In genomic region chr6:32432050-32432450, GRCh38 we compare ENCODE assay signal across 9 cellular contexts. TPM values are rescaled to one million over a fixed set of nuclear protein-coding genes. Genes with fewer than 3 reads are reported as not detected.
DNase-seq lines count a peak whose midpoint lies in the region; ATAC-seq and TF ChIP-seq lines count a peak whose summit lies in the region.
"Had no signal": no experiment of that assay in that cellular context is flagged by ENCODE, and none has a peak within 500 bp of the region (broad histone marks: within the 10 kb centered on the region; RNA-seq: fewer than 3 reads in every experiment).

No MANE protein-coding gene starts in this region.

- TF ChIP-seq POLR2A in HCT116 (IDR thresholded peaks at IDR 0.05; ENCODE audit: borderline replicate concordance, extremely low read depth, insufficient read depth, insufficient read length) = no peak

- H3K4me1 ChIP-seq in BE2C (no peaks in the 10 kb centered on the region), HCT116 (ENCODE audit: control insufficient read depth in 1 of 2, insufficient read depth in 2 of 2, low read length in 2 of 2) (no peaks in the 10 kb centered on the region)
- no peaks in the 10 kb centered on the region for H3K4me1 ChIP-seq in effector memory CD4-positive, alpha-beta T cell (ENCODE audit: control insufficient read depth, insufficient read depth, low read length, poor library complexity, severe bottlenecking)

- RAD21 ChIA-PET in HCT116 (lab: Charles Lee; ENCODE audit: low non-redundant PET in 1 of 2, low total read pairs in 2 of 2, uncharacterized antibody in 2 of 2, unreplicated experiment in 2 of 2) = interaction anchor here (1.5 to 2.1 kb wide), 2 partner anchors 268 kb away, joined by 4 to 6 read pairs; no protein-coding TSS in a partner anchor

- peak; percentile 83 for TF ChIP-seq RAD21 in HCT116 (IDR thresholded peaks at IDR 0.05; ENCODE audit: low read depth)

- POLR2A ChIA-PET in HCT116 (lab: Charles Lee) (no interaction called here), activated B cell treated with CpG ODN at 0.5 μM for 24 hours (lab: Charles Lee) (interaction anchor here (1.0 to 2.6 kb wide), 7 partner anchors 187 to 436 kb away, joined by 3 to 15 read pairs (median 4); partner anchors contain the start of gene HLA-DQB1)

- TF ChIP-seq CTCF in BE2C (IDR thresholded peaks at IDR 0.05; ENCODE audit: low read depth, low read length) = peak; percentile 19; the same call in 1 of the 2 replicates
- TF ChIP-seq CTCF in HCT116 (IDR thresholded peaks at IDR 0.05 in 2 of 3, conservative IDR thresholded peaks at IDR 0.05 in 1 of 3; ENCODE audit: borderline replicate concordance in 1 of 3, insufficient read depth in 1 of 3, low read depth in 2 of 3, low read length in 2 of 3) = peak; percentile 13 to 79 (median 55); a peak in 5 of 6 replicates
- TF ChIP-seq CTCF in activated B cell treated with CpG ODN at 0.5 μM for 24 hours (IDR thresholded peaks at IDR 0.05) = peak; percentile 65

- CTCF ChIA-PET in HCT116 (lab: Charles Lee) = interaction anchor here (0.9 to 1.5 kb wide), 11 partner anchors 258 to 437 kb away, joined by 3 to 12 read pairs (median 8); partner anchors contain the start of gene TAP2
- CTCF ChIA-PET in activated B cell treated with CpG ODN at 0.5 μM for 24 hours (lab: Charles Lee) = interaction anchor here (0.7 to 3.6 kb wide), 11 partner anchors 18 to 436 kb away, joined by 3 to 65 read pairs (median 7); partner anchors contain the start of genes HLA-DQA1, PSMB9 and TAP1

- BruUV-seq in HCT116 (replicated peaks; lab: Mats Ljungman, UMichigan) = no TSS peak

- intact Hi-C loops in HCT116 (cut with micrococcal nuclease) = loop anchor here (1.0 to 5.0 kb wide), 4 partner anchors 261 to 435 kb away; no protein-coding TSS in a partner anchor
- intact Hi-C loops in activated B cell treated with CpG ODN at 0.5 μM for 24 hours (cut with micrococcal nuclease) = loop anchor here (1.0 to 10.0 kb wide), 8 partner anchors 17 to 543 kb away; no protein-coding TSS in a partner anchor

- H3K4me3 ChIP-seq in BE2C (ENCODE audit: low read depth, low read length) = no peak overlapping the region
- no peak overlapping the region for H3K4me3 ChIP-seq in HCT116 (replicated peaks in 1 of 2; ENCODE audit: low read depth in 1 of 2, low read length in 2 of 2)
- no peak overlapping the region for H3K4me3 ChIP-seq in effector memory CD4-positive, alpha-beta T cell (ENCODE audit: insufficient read depth, low read depth, low read length, poor library complexity, severe bottlenecking)

- H3K36me3 Mint-ChIP-seq in activated B cell treated with CpG ODN at 0.5 μM for 24 hours (ENCODE audit: low read depth) = no peaks in the 10 kb centered on the region

- H3K36me3 ChIP-seq in BE2C (no peaks in the 10 kb centered on the region), HCT116 (ENCODE audit: control insufficient read depth in 1 of 2, insufficient read depth in 2 of 2, low read length in 2 of 2) (no peaks in the 10 kb centered on the region)
- no peaks in the 10 kb centered on the region for H3K36me3 ChIP-seq in effector memory CD4-positive, alpha-beta T cell (ENCODE audit: control insufficient read depth, insufficient read depth, low read length)

- no peaks in the 10 kb centered on the region for H3K79me2 ChIP-seq in HCT116 (ENCODE audit: insufficient read depth, low read length)

- no peak overlapping the region for H3K4me2 ChIP-seq in HCT116 (ENCODE audit: low read length)

- no peaks in the 10 kb centered on the region for H3K27me3 Mint-ChIP-seq in activated B cell treated with CpG ODN at 0.5 μM for 24 hours

- H3K4me3 Mint-ChIP-seq in activated B cell treated with CpG ODN at 0.5 μM for 24 hours = no peak overlapping the region
- H3K4me3 Mint-ChIP-seq: stimulated activated naive CD8-positive, alpha-beta T cell treated with anti-CD3 and anti-CD28 coated beads, Interleukin-15, Interleukin-2, amounts not matched to agents 100 ng/mL and 50 ng/mL, for 24 hours had no signal

- H4K20me1 ChIP-seq in HCT116 (ENCODE audit: insufficient read depth) = no peaks in the 10 kb centered on the region

- no peak overlapping the region for H3K9ac ChIP-seq in HCT116 (ENCODE audit: low read length)

- ATAC-seq in HCT116 (no peak), activated B cell treated with CpG ODN at 0.5 μM for 24 hours (ENCODE audit: low read depth) (peak; percentile 43), HG03460 (IDR thresholded peaks at IDR 0.05; ENCODE audit: unreplicated experiment) (no peak)

- H2AFZ ChIP-seq in HCT116 (ENCODE audit: low read depth, low read length, poor library complexity, severe bottlenecking) = peak overlapping the region; percentile 64

- H3K4me1 Mint-ChIP-seq in activated B cell treated with CpG ODN at 0.5 μM for 24 hours = peaks cover 33% of the 10 kb centered on the region

- no peaks in the 10 kb centered on the region for H3K9me3 ChIP-seq in BE2C
- H3K9me3 ChIP-seq in HCT116 (ENCODE audit: control insufficient read depth in 1 of 2, insufficient read depth in 1 of 2, low read depth in 1 of 2, low read length in 2 of 2) = no peaks in the 10 kb centered on the region
- H3K9me3 ChIP-seq in effector memory CD4-positive, alpha-beta T cell (ENCODE audit: control insufficient read depth, low read length) = no peaks in the 10 kb centered on the region

- H3K9me2 ChIP-seq in HCT116 (ENCODE audit: insufficient read depth) = no peaks in the 10 kb centered on the region

- no peaks in the 10 kb centered on the region for H3K9me3 Mint-ChIP-seq in activated B cell treated with CpG ODN at 0.5 μM for 24 hours
- H3K9me3 Mint-ChIP-seq: stimulated activated naive CD8-positive, alpha-beta T cell treated with anti-CD3 and anti-CD28 coated beads, Interleukin-15, Interleukin-2, amounts not matched to agents 100 ng/mL and 50 ng/mL, for 24 hours had no signal

- peak overlapping the region; percentile 24 for H3K27ac Mint-ChIP-seq in activated B cell treated with CpG ODN at 0.5 μM for 24 hours
- H3K27ac Mint-ChIP-seq: stimulated activated naive CD8-positive, alpha-beta T cell treated with anti-CD3 and anti-CD28 coated beads, Interleukin-15, Interleukin-2, amounts not matched to agents 100 ng/mL and 50 ng/mL, for 24 hours had no signal

- H3K27ac ChIP-seq in HCT116 (ENCODE audit: low read depth, low read length) = no peak overlapping the region
- no peak overlapping the region for H3K27ac ChIP-seq in effector memory CD4-positive, alpha-beta T cell (ENCODE audit: insufficient read depth, low read length, poor library complexity, severe bottlenecking)

- DNase-seq in BE2C (no peak), HCT116 (ENCODE audit: low read depth, low spot score) (peak; percentile 40), activated B cell treated with CpG ODN at 0.5 μM for 24 hours (no peak), kidney tubule cell (ENCODE audit: low spot score) (peak; percentile 47), NCI-H1092 (lab: John Stamatoyannopoulos, UW) (no peak)
- no peak for DNase-seq in effector memory CD4-positive, alpha-beta T cell
- DNase-seq in stimulated activated CD8-positive, alpha-beta memory T cell treated with anti-CD3 and anti-CD28 coated beads, Interleukin-4, amount 100 ng/mL, for 48 hours = no peak

- H3K27me3 ChIP-seq in BE2C = no peaks in the 10 kb centered on the region; the same call in 1 of the 2 replicates
- H3K27me3 ChIP-seq in HCT116 (ENCODE audit: insufficient read depth, low read length) = no peaks in the 10 kb centered on the region
- no peaks in the 10 kb centered on the region for H3K27me3 ChIP-seq in effector memory CD4-positive, alpha-beta T cell (replicated peaks; ENCODE audit: control insufficient read depth, insufficient read depth, low read length, poor library complexity, severe bottlenecking)

TF ChIP-seq in HCT116, 20 proteins besides CTCF, POLR2A, EP300 and RAD21:
- TF ChIP-seq CBX3 (IDR thresholded peaks at IDR 0.05; ENCODE audit: low read depth) = no peak
- 0 out of 2 replicates have a peak, but pooled peaks have one; percentile 19 for TF ChIP-seq EGR1 (IDR thresholded peaks at IDR 0.05; ENCODE audit: low read depth)

RNA-seq across cellular contexts. Expression of gene HLA-DRA, which starts 7.6 kb away (rescaled TPM):
- not detected for polyA plus RNA-seq in BE2C (2012; ENCODE audit: insufficient read depth, insufficient read length, low read depth)
- 4.7 TPM for total RNA-seq in HCT116 (2021; ENCODE audit: unreplicated experiment)
- polyA plus RNA-seq in HCT116 (2012) = 1.7 TPM in 2 replicates
- 2,835 and 3,035 TPM in 2 replicates for total RNA-seq in activated B cell treated with CpG ODN at 0.5 μM for 24 hours

RNA-seq across cellular contexts. Expression of gene BTNL2, which starts 25.1 kb away (rescaled TPM):
- not detected for polyA plus RNA-seq in BE2C (2012; ENCODE audit: insufficient read depth, insufficient read length, low read depth)
- not detected for total RNA-seq in HCT116 (2021; ENCODE audit: unreplicated experiment)
- polyA plus RNA-seq in HCT116 (2012) = 0.13 TPM in 1 of 2 replicates, not detected in the other
- not detected in 2 replicates for total RNA-seq in activated B cell treated with CpG ODN at 0.5 μM for 24 hours

Comparison
In these comparisons a context has a peak if more than half of its experiments do, and no peak if none do; other contexts are left out.
1. DNase-seq: peak in HCT116 (single experiment) and kidney tubule cell (single experiment); none in BE2C (single experiment), activated B cell treated with CpG ODN at 0.5 μM for 24 hours (single experiment), effector memory CD4-positive, alpha-beta T cell (0 of 3), stimulated activated CD8-positive, alpha-beta memory T cell treated with anti-CD3 and anti-CD28 coated beads, Interleukin-4, amount 100 ng/mL, for 48 hours (single experiment) and NCI-H1092 (single experiment).
2. RNA of gene HLA-DRA, which starts 7.6 kb away (total RNA-seq): 2,835 to 3,035 TPM in activated B cell treated with CpG ODN at 0.5 μM for 24 hours; 4.7 TPM in HCT116 (single experiment); every median in the first group is over 100 times any median in the second.
3. Peak in every context shown above with its lines, with median percentiles within 50 percentile points of each other: CTCF ChIP-seq.